29 cellular contexts compared by ENCODE assay signal in the genomic region with DNA sequence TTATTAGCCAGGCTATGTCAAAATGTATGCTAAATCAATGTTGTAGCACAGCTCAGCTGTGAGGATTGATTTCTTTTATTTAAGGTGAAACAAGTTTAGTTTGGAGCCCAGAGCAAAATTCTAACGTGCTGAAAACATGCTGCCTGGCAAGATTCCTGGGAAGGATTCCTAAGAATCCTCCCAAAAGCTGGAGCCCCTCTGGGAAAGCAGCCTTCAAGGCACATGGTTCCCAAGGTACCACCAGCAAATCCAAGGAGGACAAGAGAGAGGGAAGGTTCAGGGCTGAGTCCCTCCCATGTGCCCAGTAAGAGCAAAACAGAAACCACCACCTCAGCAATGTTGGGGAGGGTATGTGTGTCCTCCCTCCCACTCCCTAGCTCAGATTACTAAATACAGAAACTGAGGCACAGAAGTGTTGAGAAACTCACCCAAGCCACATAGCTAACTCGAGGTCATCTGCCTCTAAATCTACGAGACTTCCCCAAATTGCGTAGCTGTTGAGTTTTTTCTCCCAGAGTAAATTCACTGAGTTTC. TPM values are rescaled to one million over a fixed set of nuclear protein-coding genes. Genes with fewer than 3 reads are reported as not detected.
DNase-seq lines count a peak whose midpoint lies in the region; ATAC-seq, FAIRE-seq and TF ChIP-seq lines count a peak whose summit lies in the region.
"Had no signal": no experiment of that assay in that cellular context is flagged by ENCODE, and none has a peak within 500 bp of the region (broad histone marks: within the 10 kb centered on the region; RNA-seq: fewer than 3 reads in every experiment).

No MANE protein-coding gene starts in this region.

- no peak overlapping the region for H2BK120ac ChIP-seq in H1 (replicated peaks; ENCODE audit: low read depth, low read length)

- H2BK15ac ChIP-seq in H1 (ENCODE audit: low read length) = no peak overlapping the region

- no peak overlapping the region for H3K56ac ChIP-seq in H1 (replicated peaks; ENCODE audit: insufficient read length, low read depth, low read length)

- H3K4me2 ChIP-seq in HepG2 (ENCODE audit: low read depth, low read length) (no peak overlapping the region), H1 (ENCODE audit: insufficient read depth in 1 of 2, low read depth in 2 of 2, low read length in 2 of 2) (no peak overlapping the region)

- CTCF ChIA-PET in HepG2 (lab: Yijun Ruan, JAX; ENCODE audit: low intra/inter-chr PET ratio, low total read pairs) (no interaction called here), H1 (lab: Charles Lee; ENCODE audit: partially characterized antibody) (interaction anchor here (0.7 to 10.0 kb wide), 6 partner anchors 14 to 261 kb away, joined by 3 to 193 read pairs (median 3); partner anchors contain the start of gene CDH5), T-cell (lab: Charles Lee) (no interaction called here)

- FAIRE-seq in HepG2 (lab: Jason Lieb, UNC) = no peak
- no peak for FAIRE-seq in H1 (lab: Jason Lieb, UNC)
- FAIRE-seq: GM12891, GM18507, H54, RCC 7860 had no signal

- H3K27me3 ChIP-seq in right lobe of liver = no peaks in the 10 kb centered on the region
- H3K27me3 ChIP-seq in HepG2 (ENCODE audit: control insufficient read depth in 1 of 2, insufficient read depth in 2 of 2, low read length in 2 of 2) = peaks cover 3 to 27% of the 10 kb centered on the region in 2 experiments; a peak in 4 of 5 replicates
- H3K27me3 ChIP-seq in H1 (replicated peaks in 1 of 4; ENCODE audit: control insufficient read depth in 3 of 4, extremely low read depth in 1 of 4, insufficient read depth in 3 of 4, low read length in 3 of 4) = peaks cover 0 to 3% (median 0%) of the 10 kb centered on the region in 4 experiments; a peak in 1 of 7 replicates

- H3K14ac ChIP-seq in H1 (ENCODE audit: insufficient read length) = no peak overlapping the region

- H3K4me3 Mint-ChIP-seq in nephron progenitor cell (no peak overlapping the region), T-cell (no peak overlapping the region)
- no peak overlapping the region for H3K4me3 Mint-ChIP-seq in activated CD4-positive, alpha-beta T cell treated with anti-CD3 and anti-CD28 coated beads, Interleukin-2, amount 10 ng/mL, durations not matched to agents 24 days and 14 days
- H3K4me3 Mint-ChIP-seq: CD8-positive, alpha-beta T cell had no signal

- peak; percentile 25 to 58 (median 39) for ATAC-seq in right lobe of liver
- no peak for ATAC-seq in HepG2
- no peak for ATAC-seq in left cardiac atrium
- ATAC-seq in HG03159 (IDR thresholded peaks at IDR 0.05; ENCODE audit: unreplicated experiment) = no peak
- ATAC-seq in T-cell (replicated peaks in 1 of 4) = no peak
- ATAC-seq: CD8-positive, alpha-beta T cell; Right ventricle myocardium inferior had no signal

- H3K9ac ChIP-seq in HepG2 (ENCODE audit: insufficient read depth, low read depth, low read length) = no peak overlapping the region
- H3K9ac ChIP-seq in H1 (replicated peaks in 1 of 4; ENCODE audit: extremely low read depth in 1 of 4, low read depth in 3 of 4, low read length in 3 of 4) = no peak overlapping the region

- H3K79me2 ChIP-seq in HepG2 (ENCODE audit: insufficient read depth, low read length) (no peaks in the 10 kb centered on the region), H1 (ENCODE audit: control insufficient read depth in 1 of 2, insufficient read depth in 2 of 2, low read length in 2 of 2) (no peaks in the 10 kb centered on the region)

- H3K4me1 Mint-ChIP-seq in nephron progenitor cell = peaks cover 19% of the 10 kb centered on the region
- no peaks in the 10 kb centered on the region for H3K4me1 Mint-ChIP-seq in activated CD4-positive, alpha-beta T cell treated with anti-CD3 and anti-CD28 coated beads, Interleukin-2, amount 10 ng/mL, durations not matched to agents 24 days and 14 days
- H3K4me1 Mint-ChIP-seq in T-cell = peaks cover 0 to 2% (median 0%) of the 10 kb centered on the region in 3 donors

- H3K18ac ChIP-seq in H1 (ENCODE audit: extremely low read depth, low read length) = no peak overlapping the region

- H2BK20ac ChIP-seq in H1 (ENCODE audit: low read length) = peak overlapping the region; percentile 48; the same call in 1 of the 2 replicates

- no peaks in the 10 kb centered on the region for H3K79me1 ChIP-seq in H1 (ENCODE audit: low read depth, low read length)

- POLR2A ChIA-PET in HepG2 (lab: Yijun Ruan, JAX) (no interaction called here), H1 (lab: Charles Lee; ENCODE audit: partially characterized antibody) (no interaction called here), T-cell (lab: Charles Lee) (no interaction called here)

- H4K91ac ChIP-seq in H1 (replicated peaks; ENCODE audit: insufficient read length, low read length) = no peak overlapping the region

- H4K5ac ChIP-seq in H1 (ENCODE audit: insufficient read length, low read depth, low read length) = no peak overlapping the region

- no peak overlapping the region for H2AFZ ChIP-seq in HepG2 (ENCODE audit: low read length)
- no peak overlapping the region for H2AFZ ChIP-seq in H1 (ENCODE audit: low read length)

- H3K4me1 ChIP-seq in right lobe of liver (no peaks in the 10 kb centered on the region), HepG2 (ENCODE audit: insufficient read depth, low read length) (peaks cover 18% of the 10 kb centered on the region), H1 (replicated peaks in 1 of 4; ENCODE audit: control insufficient read depth in 3 of 4, insufficient read depth in 4 of 4, low read length in 3 of 4) (peaks cover 0 to 6% (median 0%) of the 10 kb centered on the region in 4 experiments; a peak in 1 of 7 replicates)

- H3K36me3 Mint-ChIP-seq in nephron progenitor cell (ENCODE audit: low read depth) = no peaks in the 10 kb centered on the region
- H3K36me3 Mint-ChIP-seq in activated CD4-positive, alpha-beta T cell treated with anti-CD3 and anti-CD28 coated beads, Interleukin-2, amount 10 ng/mL, durations not matched to agents 24 days and 14 days (ENCODE audit: low read depth) = no peaks in the 10 kb centered on the region
- H3K36me3 Mint-ChIP-seq in T-cell = no peaks in the 10 kb centered on the region
- H3K36me3 Mint-ChIP-seq: CD8-positive, alpha-beta T cell had no signal

- no peaks in the 10 kb centered on the region for H3K36me3 ChIP-seq in right lobe of liver
- no peaks in the 10 kb centered on the region for H3K36me3 ChIP-seq in HepG2 (replicated peaks in 1 of 2; ENCODE audit: control insufficient read depth in 1 of 2, insufficient read depth in 2 of 2, low read length in 2 of 2)
- H3K36me3 ChIP-seq in H1 (ENCODE audit: control insufficient read depth in 2 of 4, insufficient read depth in 4 of 4, low read length in 3 of 4) = no peaks in the 10 kb centered on the region

- peaks cover 41% of the 10 kb centered on the region for H3K27me3 Mint-ChIP-seq in nephron progenitor cell (ENCODE audit: low read depth, poor library complexity)
- H3K27me3 Mint-ChIP-seq in activated CD4-positive, alpha-beta T cell treated with anti-CD3 and anti-CD28 coated beads, Interleukin-2, amount 10 ng/mL, durations not matched to agents 24 days and 14 days = peaks cover 16% of the 10 kb centered on the region
- H3K27me3 Mint-ChIP-seq in T-cell = peaks cover 34 to 67% of the 10 kb centered on the region in 2 donors

- in situ Hi-C loops in HepG2 (cut with HindIII; ENCODE audit: extremely low pct_ligation_motif_present, low pct_unique_long_range_greater_than_20kb) = no loop called here

- TF ChIP-seq CTCF in right lobe of liver (IDR thresholded peaks at IDR 0.05) = no peak
- no peak for TF ChIP-seq CTCF in HepG2 (CRISPR knock-in tag; IDR thresholded peaks at IDR 0.05)
- no peak for TF ChIP-seq CTCF in H1 (IDR thresholded peaks at IDR 0.05; ENCODE audit: control extremely low read depth in 1 of 3, insufficient read depth in 1 of 3, low read depth in 1 of 3, low read length in 3 of 3)
- TF ChIP-seq CTCF in nephron progenitor cell (IDR thresholded peaks at IDR 0.05) = no peak

- BruUV-seq in HepG2 (replicated peaks; lab: Mats Ljungman, UMichigan) = no TSS peak

- H3K27ac Mint-ChIP-seq in nephron progenitor cell (peak overlapping the region; percentile 39), T-cell (no peak overlapping the region)
- H3K27ac Mint-ChIP-seq in activated CD4-positive, alpha-beta T cell treated with anti-CD3 and anti-CD28 coated beads, Interleukin-2, amount 10 ng/mL, durations not matched to agents 24 days and 14 days = no peak overlapping the region
- H3K27ac Mint-ChIP-seq: CD8-positive, alpha-beta T cell; IgD-negative memory B cell had no signal

- TF ChIP-seq POLR2A in right lobe of liver (IDR thresholded peaks at IDR 0.05) (no peak), HepG2 (IDR thresholded peaks at IDR 0.05; ENCODE audit: insufficient read depth in 1 of 2, low read depth in 2 of 2, low read length in 2 of 2) (no peak), H1 (IDR thresholded peaks at IDR 0.05; ENCODE audit: control extremely low read depth in 1 of 2, low read depth in 2 of 2, low read length in 2 of 2) (no peak)

- H2AK5ac ChIP-seq in H1 (ENCODE audit: low read depth, low read length) = no peak overlapping the region

- H3K23me2 ChIP-seq in H1 (ENCODE audit: low read depth, low read length) = 0 out of 2 replicates have a peak, but pooled peaks cover 2% of the 10 kb centered on the region

- no peak overlapping the region for H4K8ac ChIP-seq in H1 (ENCODE audit: extremely low read depth, insufficient read depth, low read length)

- TF ChIP-seq EP300 in HepG2 (IDR thresholded peaks at IDR 0.05; ENCODE audit: low read depth in 2 of 2, low read length in 2 of 2) (no peak), HepG2 (CRISPR knock-in tag; IDR thresholded peaks at IDR 0.05; ENCODE audit: borderline replicate concordance) (no peak), H1 (IDR thresholded peaks at IDR 0.05; ENCODE audit: borderline replicate concordance in 1 of 2, low read depth in 2 of 2, low read length in 2 of 2) (no peak)

- 0 out of 2 replicates have a peak overlapping the region, but pooled peaks have one; percentile 68 for H2BK12ac ChIP-seq in H1 (ENCODE audit: low read depth, low read length)

- H3K9me3 ChIP-seq in right lobe of liver (no peaks in the 10 kb centered on the region), HepG2 (ENCODE audit: low read length) (no peaks in the 10 kb centered on the region), H1 (ENCODE audit: insufficient read depth in 2 of 2, low read depth in 1 of 2, low read length in 1 of 2) (0 out of 4 replicates have a peak, but pooled peaks cover 0 to 4% of the 10 kb centered on the region in 2 experiments)

- H3K27ac ChIP-seq in right lobe of liver (no peak overlapping the region), HepG2 (ENCODE audit: extremely low read length, insufficient read depth, low read length) (no peak overlapping the region), H1 (ENCODE audit: low read depth, low read length) (no peak overlapping the region)
- H3K27ac ChIP-seq: HL-60 had no signal

- H3K9me3 Mint-ChIP-seq in nephron progenitor cell = no peaks in the 10 kb centered on the region
- no peaks in the 10 kb centered on the region for H3K9me3 Mint-ChIP-seq in activated CD4-positive, alpha-beta T cell treated with anti-CD3 and anti-CD28 coated beads, Interleukin-2, amount 10 ng/mL, durations not matched to agents 24 days and 14 days
- no peaks in the 10 kb centered on the region for H3K9me3 Mint-ChIP-seq in T-cell
- H3K9me3 Mint-ChIP-seq: CD8-positive, alpha-beta T cell had no signal

- no peak overlapping the region for H3K4ac ChIP-seq in H1 (replicated peaks; ENCODE audit: insufficient read length, low read depth, low read length)

- no peak for TF ChIP-seq RAD21 in HepG2 (CRISPR knock-in tag; IDR thresholded peaks at IDR 0.05)
- TF ChIP-seq RAD21 in H1 (IDR thresholded peaks at IDR 0.05 in 1 of 2, conservative IDR thresholded peaks at IDR 0.05 in 1 of 2; ENCODE audit: low read depth in 2 of 2, low read length in 2 of 2) = no peak

- intact Hi-C loops in right lobe of liver (cut with DNase I) (no loop called here), HepG2 (cut with micrococcal nuclease; ENCODE audit: unreplicated experiment) (no loop called here), left cardiac atrium (cut with DNase I) (loop anchor here in 1 of 2 donors (5.0 kb wide), 1 partner anchor 133 kb away; no protein-coding TSS in a partner anchor)
- intact Hi-C loops in activated CD4-positive, alpha-beta T cell treated with anti-CD3 and anti-CD28 coated beads, Interleukin-2, amount 10 ng/mL, durations not matched to agents 24 days and 14 days (cut with micrococcal nuclease) = no loop called here

- WGBS in right lobe of liver (ENCODE audit: insufficient coverage, low coverage, low lambda C conversion rate, missing lambda C conversion rate) = 36% methylated on average over 4 of the region's 4 CpGs
- WGBS in HepG2 (ENCODE audit: low lambda C conversion rate) = 26% methylated on average over 4 of the region's 4 CpGs
- 80% methylated on average over 4 of the region's 4 CpGs; no CpG with 5 or more reads in 1 of the 2 experiments for WGBS in H1 (ENCODE audit: extremely low coverage in 1 of 2, insufficient coverage in 1 of 2, insufficient read length in 1 of 2, insufficient replicate concordance in 2 of 2, low coverage in 1 of 2, low lambda C conversion rate in 2 of 2, missing lambda C conversion rate in 1 of 2), 2 experiments

- no peak overlapping the region for H2BK5ac ChIP-seq in H1 (ENCODE audit: low read depth, low read length)

- H3K4me3 ChIP-seq in right lobe of liver = no peak overlapping the region
- H3K4me3 ChIP-seq in HepG2 (replicated peaks in 1 of 3; ENCODE audit: insufficient read depth in 1 of 3, low read depth in 2 of 3, low read length in 3 of 3) = no peak overlapping the region
- H3K4me3 ChIP-seq in H1 (ENCODE audit: extremely low read depth in 1 of 4, insufficient read depth in 2 of 4, low read depth in 3 of 4, low read length in 4 of 4) = no peak overlapping the region

- no peak for DNase-seq in right lobe of liver
- no peak for DNase-seq in HepG2 (ENCODE audit: low spot score)
- no peak for DNase-seq in H1 (ENCODE audit: low read depth in 1 of 2, low spot score in 2 of 2)
- no peak for DNase-seq in nephron progenitor cell
- no peak for DNase-seq in activated CD4-positive, alpha-beta T cell treated with anti-CD3 and anti-CD28 coated beads, Interleukin-2, amount 10 ng/mL, durations not matched to agents 24 days and 14 days
- DNase-seq in left cardiac atrium = no peak
- DNase-seq in T-cell = no peak
- DNase-seq: CD8-positive, alpha-beta T cell; DMS53; EL; Karpas-422; NCI-H1105; NCI-H1694; NCI-H2081 treated with DMSO at 0.1 percent for 48 hours; NCI-H510A; NCI-H748 treated with DMSO at 0.1 percent for 48 hours had no signal

- H3K23ac ChIP-seq in H1 (ENCODE audit: insufficient read length) = no peak overlapping the region

- H4K20me1 ChIP-seq in HepG2 (ENCODE audit: insufficient read depth, low read length) (no peaks in the 10 kb centered on the region), H1 (replicated peaks in 1 of 2; ENCODE audit: control insufficient read depth in 1 of 2, insufficient read depth in 2 of 2, low read length in 2 of 2) (no peaks in the 10 kb centered on the region)

RNA-seq across cellular contexts. Expression of gene CDH5, which starts 12.1 kb away (rescaled TPM):
- total RNA-seq in right lobe of liver (10 to 100 TPM in 5 of 6 experiments, 1 to 10 TPM in 1; 9.0 to 25.7 (median 15.4) TPM), HepG2 (2016; rRNA removed; fragmentation: Illumina TruSeq; extraction: Trizol) (0.34 and 0.71 TPM in 2 replicates), left cardiac atrium (10 to 100 TPM; 40.3 to 80.0 TPM), T-cell (under 1 TPM in 2 of 5 donors, not detected in 3; 0.10 to 0.20 TPM)
- total RNA-seq in HepG2 (2016; cell fraction: cytosol; rRNA removed; fragmentation: Illumina TruSeq; extraction: Trizol; ENCODE audit: low read depth) = not detected in 2 replicates
- 0.37 and 0.46 TPM in 2 replicates for total RNA-seq in HepG2 (2016; cell fraction: insoluble cytoplasmic fraction; rRNA removed; fragmentation: Illumina TruSeq; extraction: Trizol)
- total RNA-seq in HepG2 (2016; cell fraction: membrane; rRNA removed; fragmentation: Illumina TruSeq; extraction: Trizol) = 0.15 and 0.24 TPM in 2 replicates
- total RNA-seq in HepG2 (2016; cell fraction: nucleus; rRNA removed; fragmentation: Illumina TruSeq; extraction: Trizol) = 0.53 and 0.99 TPM in 2 replicates
- polyA plus RNA-seq in HepG2 (2011; rRNA removed) (1.0 and 1.1 TPM in 2 replicates), H1 (2011; rRNA removed) (0.20 and 0.32 TPM in 2 replicates)
- 0.85 and 1.1 TPM in 2 replicates for polyA plus RNA-seq in HepG2 (2011; cell fraction: cytosol; rRNA removed)
- 0.78 and 1.3 TPM in 2 replicates for polyA plus RNA-seq in HepG2 (2011; cell fraction: nucleus; rRNA removed)
- polyA plus RNA-seq in HepG2 (2012) = 0.63 and 2.2 TPM in 2 replicates
- 0.03 and 0.07 TPM in 2 replicates for polyA plus RNA-seq in HepG2 (2016; cell fraction: cytosol; fragmentation: Illumina TruSeq; extraction: Trizol; ENCODE audit: low read depth)
- polyA plus RNA-seq in HepG2 (2016; cell fraction: insoluble cytoplasmic fraction; fragmentation: Illumina TruSeq; extraction: Trizol; ENCODE audit: low read depth) = 0.11 and 0.25 TPM in 2 replicates
- polyA plus RNA-seq in HepG2 (2016; cell fraction: membrane; fragmentation: Illumina TruSeq; extraction: Trizol; ENCODE audit: low read depth) = 0.09 and 0.19 TPM in 2 replicates
- polyA plus RNA-seq in HepG2 (2016; cell fraction: nucleus; fragmentation: Illumina TruSeq; extraction: Trizol; ENCODE audit: insufficient read depth, low read depth) = 0.67 and 0.83 TPM in 2 replicates
- polyA minus RNA-seq in HepG2 (2011; rRNA and poly(A)+ RNA removed; ENCODE audit: low replicate concordance) = 1.8 and 2.9 TPM in 2 replicates
- 0.35 and 1.8 TPM in 2 replicates for polyA minus RNA-seq in HepG2 (2011; cell fraction: cytosol; rRNA and poly(A)+ RNA removed)
- 0.99 and 3.0 TPM in 2 replicates for polyA minus RNA-seq in HepG2 (2011; cell fraction: nucleus; rRNA and poly(A)+ RNA removed)
- total RNA-seq in H1 (2021; fragmentation: NEBNext Ultra II Directional; extraction: Animal tissue kit (Norgen Biotek cat#: 25700)) = 0.32 and 0.59 TPM in 2 replicates
- 0.23 TPM for polyA plus RNA-seq in H1 (2011; cell fraction: cytosol; rRNA removed)
- 0.50 TPM for polyA plus RNA-seq in H1 (2011; cell fraction: nucleus; rRNA removed)
- polyA plus RNA-seq in H1 (2012, experiment 1 of 2) = 0.18 to 0.35 TPM (median 0.30 TPM) in 4 replicates
- polyA plus RNA-seq in H1 (2012, experiment 2 of 2) = 0.16 TPM
- polyA plus RNA-seq in H1 (2013, experiment 1 of 2) = 0.97 TPM
- 0.88 TPM for polyA plus RNA-seq in H1 (2013, experiment 2 of 2)
- polyA minus RNA-seq in H1 (2011; rRNA and poly(A)+ RNA removed) = 0.27 and 0.69 TPM in 2 replicates
- polyA minus RNA-seq in H1 (2011; cell fraction: cytosol; rRNA and poly(A)+ RNA removed) = not detected
- not detected for polyA minus RNA-seq in H1 (2011; cell fraction: nucleus; rRNA and poly(A)+ RNA removed)
- total RNA-seq in activated CD4-positive, alpha-beta T cell treated with anti-CD3 and anti-CD28 coated beads, Interleukin-2, amount 10 ng/mL, durations not matched to agents 24 days and 14 days = not detected in 2 replicates
- total RNA-seq: A172; CD8-positive, alpha-beta T cell; MCF 10A; OCI-LY7; SK-MEL-5 had no signal
- polyA plus RNA-seq: BJ, IgD-negative memory B cell had no signal

Comparison
In these comparisons a context has a peak if more than half of its experiments do, and no peak if none do; other contexts are left out.
1. ATAC-seq: peak in right lobe of liver (4 of 4); none in HepG2 (single experiment), left cardiac atrium (0 of 2), HG03159 (single experiment) and T-cell (0 of 4).